In the genomic region with DNA sequence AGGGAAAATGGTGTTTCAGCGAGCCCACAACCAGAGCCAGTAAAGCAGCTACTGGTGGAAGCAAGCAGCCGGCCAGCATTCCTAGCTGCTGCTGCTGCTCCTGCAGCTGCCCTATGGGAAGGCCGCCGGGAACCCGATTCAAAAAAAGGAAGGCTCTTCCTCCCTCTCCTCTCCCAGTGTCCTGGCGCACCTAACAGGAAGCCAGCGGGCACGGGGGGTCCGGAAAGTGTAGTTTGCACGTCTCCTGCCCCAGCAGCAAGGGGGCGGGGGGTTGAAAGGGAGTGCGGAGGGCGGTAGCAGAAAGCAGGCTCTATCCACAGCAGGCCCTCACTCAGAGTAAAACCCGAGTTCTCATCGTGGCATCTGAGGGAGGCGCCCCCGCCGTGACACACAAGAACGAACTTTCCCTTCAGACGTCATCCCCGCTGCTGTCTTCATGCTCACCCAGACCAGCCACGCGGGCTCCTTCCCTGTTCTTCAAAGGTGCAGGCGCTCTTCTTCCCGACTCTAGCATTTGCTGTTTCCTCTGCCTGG, we compare ENCODE assay signal across 8 cellular contexts. TPM values are rescaled to one million over a fixed set of nuclear protein-coding genes. Genes with fewer than 3 reads are reported as not detected.
DNase-seq lines count a peak whose midpoint lies in the region; ATAC-seq and TF ChIP-seq lines count a peak whose summit lies in the region.

No MANE protein-coding gene starts in this region.

- H3K4me3 ChIP-seq in choroid plexus epithelial cell (ENCODE audit: low read depth, low read length) = peak overlapping the region; percentile 51

- DNase-seq in AG20443 (ENCODE audit: low spot score) (peak; percentile 72), choroid plexus epithelial cell (ENCODE audit: low read depth) (peak; percentile 74), left lobe of liver (ENCODE audit: low spot score) (no peak), NCI-H526 treated with DMSO at 0.1 percent for 48 hours (lab: John Stamatoyannopoulos, UW) (no peak), GF-D8 (lab: John Stamatoyannopoulos, UW) (no peak)
- peak; percentile 9 to 11 for DNase-seq in stimulated activated CD4-positive, alpha-beta T cell treated with anti-CD3 and anti-CD28 coated beads, Interleukin-2, amount 100 ng/mL, for 48 hours

- TF ChIP-seq CTCF in choroid plexus epithelial cell (conservative IDR thresholded peaks at IDR 0.05; ENCODE audit: low read depth, low read length) = peak; percentile 20

- ATAC-seq in HG02981 (IDR thresholded peaks at IDR 0.05; ENCODE audit: unreplicated experiment) = peak; percentile 51
- ATAC-seq in left lobe of liver = peak; percentile 39
- ATAC-seq in HG03354 (IDR thresholded peaks at IDR 0.05; ENCODE audit: poor library complexity, severe bottlenecking, unreplicated experiment) = no peak

RNA-seq across cellular contexts. Expression of gene GRXCR2, which starts 16.5 kb away (rescaled TPM):
- total RNA-seq in left lobe of liver = not detected

RNA-seq across cellular contexts. Expression of gene PRELID2, which starts 21.2 kb away (rescaled TPM):
- 3.3 TPM for total RNA-seq in left lobe of liver

Comparison
In these comparisons a context has a peak if more than half of its experiments do, and no peak if none do; other contexts are left out.
1. DNase-seq: peak in AG20443 (single experiment), choroid plexus epithelial cell (single experiment) and stimulated activated CD4-positive, alpha-beta T cell treated with anti-CD3 and anti-CD28 coated beads, Interleukin-2, amount 100 ng/mL, for 48 hours (2 of 2); none in left lobe of liver (single experiment), NCI-H526 treated with DMSO at 0.1 percent for 48 hours (single experiment) and GF-D8 (single experiment).